15 cellular contexts compared by ENCODE assay signal in the genomic region with DNA sequence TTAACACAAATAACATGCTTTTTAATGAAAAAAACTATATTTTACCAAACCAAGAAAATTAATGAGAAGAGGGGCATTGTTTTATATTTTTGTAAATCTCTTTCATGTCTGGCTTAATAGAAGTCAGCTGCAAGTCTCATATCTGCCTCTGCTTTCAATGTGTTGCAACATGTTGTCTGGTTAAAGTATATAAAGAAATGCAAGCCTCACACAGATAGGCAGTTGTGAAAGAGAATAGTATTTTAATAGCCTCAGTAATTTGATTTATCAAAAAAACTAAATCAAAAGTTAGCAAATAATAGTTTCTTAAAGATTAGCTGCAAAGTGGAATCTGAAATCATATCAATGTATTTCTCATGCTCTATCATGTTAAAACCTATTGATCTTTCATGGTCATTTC. TPM values are rescaled to one million over a fixed set of nuclear protein-coding genes. Genes with fewer than 3 reads are reported as not detected.
DNase-seq lines count a peak whose midpoint lies in the region; ATAC-seq and TF ChIP-seq lines count a peak whose summit lies in the region.
"Had no signal": no experiment of that assay in that cellular context is flagged by ENCODE, and none has a peak within 500 bp of the region (broad histone marks: within the 10 kb centered on the region; RNA-seq: fewer than 3 reads in every experiment).

No MANE protein-coding gene starts in this region.

- TF ChIP-seq CTCF in AG09309 (IDR thresholded peaks at IDR 0.05; ENCODE audit: control insufficient read depth, insufficient read depth, low read depth, low read length, missing control alignments), result no peak
- no peak for TF ChIP-seq CTCF in cardiac fibroblast (IDR thresholded peaks at IDR 0.05; ENCODE audit: low read depth, low read length)
- no peak for TF ChIP-seq CTCF in fibroblast of villous mesenchyme (IDR thresholded peaks at IDR 0.05; ENCODE audit: insufficient read depth, low read depth, low read length)

- H3K4me3 ChIP-seq in AG09309 (ENCODE audit: control insufficient read depth, low read depth, low read length) (no peak overlapping the region), cardiac fibroblast (replicated peaks in 1 of 2; ENCODE audit: low read depth in 2 of 2, low read length in 2 of 2) (no peak overlapping the region), fibroblast of villous mesenchyme (ENCODE audit: low read depth, low read length) (no peak overlapping the region)

- DNase-seq in AG09309 (ENCODE audit: low read depth), result peak; percentile 28
- peak; percentile 39 for DNase-seq in MV-4-11 (lab: John Stamatoyannopoulos, UW)
- DNase-seq in cardiac fibroblast (ENCODE audit: low read depth in 2 of 2), result peak; percentile 23 to 63
- peak; percentile 58 for DNase-seq in fibroblast of villous mesenchyme (ENCODE audit: low read depth)
- no peak for DNase-seq in NCI-H510A (lab: John Stamatoyannopoulos, UW)
- no peak for DNase-seq in hepatic stellate cell (ENCODE audit: low spot score)
- DNase-seq: COR-L47, GF-D8, Kasumi-1, MM.1S, NCI-H1417, NCI-H2029, NCI-H510A treated with DMSO at 0.1 percent for 48 hours, NCI-H82 had no signal

- ATAC-seq in HG03469 (IDR thresholded peaks at IDR 0.05; ENCODE audit: unreplicated experiment), result no peak

RNA-seq across cellular contexts. Expression of a gene that starts 52.9 kb away (rescaled TPM):
- total RNA-seq in fibroblast of villous mesenchyme, result 17.4 and 19.0 TPM in 2 replicates

Comparison
In these comparisons a context has a peak if more than half of its experiments do, and no peak if none do; other contexts are left out.
1. DNase-seq: peak in AG09309 (single experiment), MV-4-11 (single experiment), cardiac fibroblast (2 of 2) and fibroblast of villous mesenchyme (single experiment); none in NCI-H510A (single experiment) and hepatic stellate cell (single experiment).